7 cellular contexts compared by ENCODE assay signal in the genomic region with DNA sequence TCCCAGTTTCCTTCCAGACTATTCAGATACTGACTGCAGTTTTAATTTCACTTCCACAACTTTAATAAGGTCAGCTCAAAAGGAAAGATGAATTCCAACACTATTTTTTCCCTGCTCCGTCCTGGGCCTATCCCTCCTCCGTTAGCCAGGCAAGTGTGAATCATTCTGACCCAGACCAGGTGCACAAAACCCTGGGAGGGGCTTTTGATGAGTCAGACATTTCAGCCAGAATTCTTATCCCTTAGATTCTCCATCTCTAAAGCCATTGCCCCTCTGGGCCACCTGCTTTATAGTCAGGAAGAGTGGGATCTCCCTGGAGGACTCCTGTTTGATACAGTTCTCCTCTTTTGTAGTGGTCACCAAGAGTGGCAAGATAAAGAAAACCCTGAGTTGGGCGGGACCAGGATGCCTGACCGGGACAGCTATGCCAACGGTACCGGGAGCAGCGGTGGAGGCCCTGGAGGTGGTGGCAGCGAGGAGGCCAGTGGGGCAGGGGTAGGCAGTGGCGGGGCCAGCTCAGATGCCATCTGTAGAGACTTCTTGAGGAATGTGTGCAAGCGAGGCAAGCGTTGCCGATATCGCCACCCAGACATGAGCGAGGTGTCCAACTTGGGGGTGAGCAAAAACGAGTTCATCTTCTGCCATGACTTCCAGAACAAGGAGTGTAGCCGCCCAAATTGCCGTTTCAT. TPM values are rescaled to one million over a fixed set of nuclear protein-coding genes. Genes with fewer than 3 reads are reported as not detected.
DNase-seq lines count a peak whose midpoint lies in the region; ATAC-seq and TF ChIP-seq lines count a peak whose summit lies in the region.

No MANE protein-coding gene starts in this region.

- no peak overlapping the region for H2BK20ac ChIP-seq in IMR-90 (ENCODE audit: low read depth, low read length)

- peak overlapping the region; percentile 99 for H3K27ac Mint-ChIP-seq in activated naive CD8-positive, alpha-beta T cell treated with anti-CD3 and anti-CD28 coated beads, Interleukin-2, amount 50 U/mL, for 24 hours

- intact Hi-C loops in IMR-90 (cut with micrococcal nuclease) (no loop called here), posterior cingulate gyrus (cut with DNase I) (loop anchor here (10.0 kb wide), 1 partner anchor 344 kb away; the partner anchor contains the start of gene SPRYD4)

- no peak overlapping the region for H2AFZ ChIP-seq in IMR-90 (replicated peaks; ENCODE audit: low read length, poor library complexity)

- DNase-seq in IMR-90 (peak; percentile 24), suprapubic skin (ENCODE audit: low spot score in 2 of 2) (peak in 1 of 2 donors; percentile 71), NCI-H524 (lab: John Stamatoyannopoulos, UW) (no peak), posterior cingulate gyrus (no peak)
- DNase-seq in activated naive CD8-positive, alpha-beta T cell treated with anti-CD3 and anti-CD28 coated beads, Interleukin-2, amount 50 U/mL, for 24 hours: no peak

- H4K20me1 ChIP-seq in IMR-90 (ENCODE audit: insufficient read depth, low read length): peaks cover 7% of the 10 kb centered on the region

- no peaks in the 10 kb centered on the region for H3K9me3 Mint-ChIP-seq in activated naive CD8-positive, alpha-beta T cell treated with anti-CD3 and anti-CD28 coated beads, Interleukin-2, amount 50 U/mL, for 24 hours

- TF ChIP-seq CTCF in IMR-90 (conservative IDR thresholded peaks at IDR 0.05; ENCODE audit: low read depth, low read length) (no peak), liver (IDR thresholded peaks at IDR 0.05; ENCODE audit: low read depth, low read length, missing input control) (no peak), suprapubic skin (IDR thresholded peaks at IDR 0.05) (no peak)

- H3K56ac ChIP-seq in IMR-90 (ENCODE audit: extremely low read depth, insufficient read depth, low read length): no peak overlapping the region

- BruUV-seq in IMR-90 (replicated peaks; lab: Mats Ljungman, UMichigan): no TSS peak

- H4K91ac ChIP-seq in IMR-90 (ENCODE audit: insufficient read depth, low read depth, low read length): no peak overlapping the region

- ATAC-seq in IMR-90 (ENCODE audit: low read depth): no peak
- no peak for ATAC-seq in activated naive CD8-positive, alpha-beta T cell treated with anti-CD3 and anti-CD28 coated beads, Interleukin-2, amount 50 U/mL, for 24 hours
- ATAC-seq in HG03565 (IDR thresholded peaks at IDR 0.05; ENCODE audit: unreplicated experiment): no peak

- H4K5ac ChIP-seq in IMR-90 (ENCODE audit: low read depth, low read length): no peak overlapping the region

- H3K4me1 Mint-ChIP-seq in activated naive CD8-positive, alpha-beta T cell treated with anti-CD3 and anti-CD28 coated beads, Interleukin-2, amount 50 U/mL, for 24 hours: peaks cover 43% of the 10 kb centered on the region

- POLR2A ChIA-PET in IMR-90 (lab: Charles Lee; ENCODE audit: unreplicated experiment): interaction anchor here (0.6 to 1.1 kb wide), 3 partner anchors 8 to 69 kb away, joined by 3 to 6 read pairs (median 3); partner anchors contain the start of genes ESYT1 and SMARCC2

- H4K8ac ChIP-seq in IMR-90 (ENCODE audit: low read depth in 2 of 2, low read length in 2 of 2): peak overlapping the region in 1 of 2 experiments; percentile 36; a peak in 1 of 4 replicates

- H3K4me1 ChIP-seq in IMR-90 (ENCODE audit: control insufficient read depth, insufficient read depth, low read length) (peaks cover 7% of the 10 kb centered on the region), liver (ENCODE audit: control insufficient read depth in 4 of 4, insufficient read depth in 4 of 4, low read length in 3 of 4) (peaks cover 34 to 59% (median 49%) of the 10 kb centered on the region in 4 donors), suprapubic skin (peaks cover 32% of the 10 kb centered on the region)

- no peak overlapping the region for H2BK120ac ChIP-seq in IMR-90 (ENCODE audit: low read depth, low read length)

- H3K9me3 ChIP-seq in IMR-90 (ENCODE audit: control insufficient read depth, insufficient read depth, low read length): no peaks in the 10 kb centered on the region
- no peaks in the 10 kb centered on the region for H3K9me3 ChIP-seq in liver (ENCODE audit: control insufficient read depth in 4 of 4, low read length in 3 of 4)
- no peaks in the 10 kb centered on the region for H3K9me3 ChIP-seq in suprapubic skin

- H3K27ac ChIP-seq in IMR-90 (ENCODE audit: insufficient read depth, low read length) (no peak overlapping the region), liver (ENCODE audit: low read depth in 1 of 2, low read length in 2 of 2) (peak overlapping the region; percentile 71 to 89), suprapubic skin (peak overlapping the region; percentile 42)

- no peak overlapping the region for H2BK5ac ChIP-seq in IMR-90 (ENCODE audit: low read depth, low read length, poor library complexity, severe bottlenecking)

- H3K4me2 ChIP-seq in IMR-90 (ENCODE audit: low read depth, low read length): no peak overlapping the region

- dilution Hi-C loops in IMR-90 (cut with HindIII; ENCODE audit: low sequenced_read_pairs, unreplicated experiment): no loop called here

- peaks cover 31% of the 10 kb centered on the region for H3K36me3 Mint-ChIP-seq in activated naive CD8-positive, alpha-beta T cell treated with anti-CD3 and anti-CD28 coated beads, Interleukin-2, amount 50 U/mL, for 24 hours (ENCODE audit: low read depth)

- H3K9me1 ChIP-seq in IMR-90 (ENCODE audit: insufficient read depth, low read length): no peaks in the 10 kb centered on the region

- H3K4me3 ChIP-seq in IMR-90 (ENCODE audit: insufficient read depth, low read depth, low read length) (no peak overlapping the region), liver (ENCODE audit: low read depth in 1 of 3, low read length in 3 of 3) (no peak overlapping the region), suprapubic skin (no peak overlapping the region)

- TF ChIP-seq POLR2A in IMR-90 (IDR thresholded peaks at IDR 0.05; ENCODE audit: low read depth, low read length) (no peak), suprapubic skin (IDR thresholded peaks at IDR 0.05) (no peak)

- peaks cover 16% of the 10 kb centered on the region for H3K36me3 ChIP-seq in IMR-90 (ENCODE audit: control insufficient read depth, insufficient read depth, low read length)
- no peaks in the 10 kb centered on the region for H3K36me3 ChIP-seq in liver (ENCODE audit: control insufficient read depth in 4 of 4, insufficient read depth in 3 of 4, low read depth in 1 of 4, low read length in 3 of 4)
- peaks cover 13% of the 10 kb centered on the region for H3K36me3 ChIP-seq in suprapubic skin

- in situ Hi-C loops in IMR-90 (cut with MboI; ENCODE audit: low sequenced_read_pairs): no loop called here

- no peak overlapping the region for H3K18ac ChIP-seq in IMR-90 (ENCODE audit: low read depth, low read length)

- no peaks in the 10 kb centered on the region for H3K27me3 ChIP-seq in IMR-90 (ENCODE audit: control insufficient read depth, insufficient read depth, low read length)
- no peaks in the 10 kb centered on the region for H3K27me3 ChIP-seq in liver (ENCODE audit: control insufficient read depth in 4 of 4, insufficient read depth in 4 of 4, low read length in 3 of 4)
- no peaks in the 10 kb centered on the region for H3K27me3 ChIP-seq in suprapubic skin

- peaks cover 4% of the 10 kb centered on the region for H3K27me3 Mint-ChIP-seq in activated naive CD8-positive, alpha-beta T cell treated with anti-CD3 and anti-CD28 coated beads, Interleukin-2, amount 50 U/mL, for 24 hours

- peak overlapping the region; percentile 96 for H3K4me3 Mint-ChIP-seq in activated naive CD8-positive, alpha-beta T cell treated with anti-CD3 and anti-CD28 coated beads, Interleukin-2, amount 50 U/mL, for 24 hours

- no peak overlapping the region for H3K14ac ChIP-seq in IMR-90 (replicated peaks; ENCODE audit: low read depth, low read length)

- no peak overlapping the region for H3K4ac ChIP-seq in IMR-90 (ENCODE audit: low read depth, low read length)

- H3K79me1 ChIP-seq in IMR-90 (ENCODE audit: low read depth in 1 of 2, low read length in 2 of 2): peaks cover 13 to 63% of the 10 kb centered on the region in 2 experiments

- no peak overlapping the region for H3K23ac ChIP-seq in IMR-90 (ENCODE audit: low read depth, low read length)

- WGBS in IMR-90 (ENCODE audit: extremely low coverage in 2 of 2, insufficient read length in 1 of 2), 2 experiments: 97% methylated on average over 6 of the region's 17 CpGs; no CpG with 5 or more reads in 1 of the 2 experiments
- WGBS in liver: 91% methylated on average over 17 of the region's 17 CpGs
- 87% methylated on average over 17 of the region's 17 CpGs for WGBS in suprapubic skin

- no peak overlapping the region for H2BK15ac ChIP-seq in IMR-90 (ENCODE audit: low read depth, low read length)

- H3K9ac ChIP-seq in IMR-90 (ENCODE audit: low read depth, low read length): no peak overlapping the region; the same call in 1 of the 2 replicates
- H3K9ac ChIP-seq in liver (ENCODE audit: low read depth in 1 of 2, low read length in 2 of 2): peak overlapping the region in 1 of 2 donors; percentile 36

- TF ChIP-seq EP300 in suprapubic skin (IDR thresholded peaks at IDR 0.05): no peak

- 0 out of 2 replicates have a peak overlapping the region, but pooled peaks have one; percentile 56 for H2AK5ac ChIP-seq in IMR-90 (ENCODE audit: low read depth, low read length)

- CTCF ChIA-PET in IMR-90 (lab: Yijun Ruan, JAX): interaction anchor here (0.7 to 3.9 kb wide), 4 partner anchors 64 to 167 kb away, joined by 3 to 27 read pairs (median 3); partner anchors contain the start of genes RNF41 and SMARCC2

- TF ChIP-seq RAD21 in IMR-90 (IDR thresholded peaks at IDR 0.05; ENCODE audit: low read length): no peak
- no peak for TF ChIP-seq RAD21 in liver (IDR thresholded peaks at IDR 0.05)

- peak overlapping the region; percentile 77 for H2AK9ac ChIP-seq in IMR-90 (replicated peaks; ENCODE audit: low read depth, low read length, poor library complexity)

RNA-seq across cellular contexts. Expression of gene ZC3H10, which starts 2.2 kb away (rescaled TPM):
- total RNA-seq in IMR-90 (2012; rRNA removed): 3.3 and 3.6 TPM in 2 replicates
- polyA plus RNA-seq in IMR-90 (2012; rRNA removed): 1.1 and 1.5 TPM in 2 replicates
- 0.48 and 1.1 TPM in 2 replicates for polyA plus RNA-seq in IMR-90 (2012; cell fraction: cytosol; rRNA removed)
- polyA plus RNA-seq in IMR-90 (2012; cell fraction: nucleus; rRNA removed; ENCODE audit: low replicate concordance): 1.7 and 2.8 TPM in 2 replicates
- total RNA-seq in liver: 1 to 10 TPM; 2.0 to 5.2 TPM
- polyA plus RNA-seq in liver: 1 to 10 TPM; 1.3 to 1.8 TPM
- total RNA-seq in suprapubic skin: 1 to 10 TPM; 2.1 to 5.6 (median 3.4) TPM

RNA-seq across cellular contexts. Expression of gene RPL41, which starts 3.9 kb away (rescaled TPM):
- total RNA-seq in IMR-90 (2012; rRNA removed) (1,119 and 1,341 TPM in 2 replicates), liver (1,000 to 10,000 TPM in 1 of 2 donors, 100 to 1,000 TPM in 1; 979 to 1,323 TPM), suprapubic skin (1,000 to 10,000 TPM; 2,523 to 6,346 (median 5,689) TPM)
- polyA plus RNA-seq in IMR-90 (2012; rRNA removed) (8,623 and 9,394 TPM in 2 replicates), liver (1,000 to 10,000 TPM; 1,640 to 2,155 TPM)
- polyA plus RNA-seq in IMR-90 (2012; cell fraction: cytosol; rRNA removed): 2,295 and 6,760 TPM in 2 replicates
- 409 and 2,237 TPM in 2 replicates for polyA plus RNA-seq in IMR-90 (2012; cell fraction: nucleus; rRNA removed; ENCODE audit: low replicate concordance)

RNA-seq across cellular contexts. Expression of gene ESYT1, which starts 7.8 kb away (rescaled TPM):
- 137 and 150 TPM in 2 replicates for total RNA-seq in IMR-90 (2012; rRNA removed)
- polyA plus RNA-seq in IMR-90 (2012; rRNA removed): 153 and 157 TPM in 2 replicates
- 133 and 158 TPM in 2 replicates for polyA plus RNA-seq in IMR-90 (2012; cell fraction: cytosol; rRNA removed)
- 156 and 212 TPM in 2 replicates for polyA plus RNA-seq in IMR-90 (2012; cell fraction: nucleus; rRNA removed; ENCODE audit: low replicate concordance)
- 10 to 100 TPM; 59.5 to 93.5 TPM for total RNA-seq in liver
- 10 to 100 TPM; 41.0 to 58.1 TPM for polyA plus RNA-seq in liver
- 100 to 1,000 TPM in 2 of 4 donors, 10 to 100 TPM in 2; 73.1 to 128 (median 103) TPM for total RNA-seq in suprapubic skin

RNA-seq across cellular contexts. Expression of gene PA2G4, which starts 15.9 kb away (rescaled TPM):
- total RNA-seq in IMR-90 (2012; rRNA removed) (198 and 251 TPM in 2 replicates), liver (100 to 1,000 TPM in 1 of 2 donors, 10 to 100 TPM in 1; 74.3 to 148 TPM), suprapubic skin (100 to 1,000 TPM; 103 to 153 (median 117) TPM)
- polyA plus RNA-seq in IMR-90 (2012; rRNA removed) (158 and 166 TPM in 2 replicates), liver (10 to 100 TPM; 56.8 to 62.9 TPM)
- 62.7 and 83.2 TPM in 2 replicates for polyA plus RNA-seq in IMR-90 (2012; cell fraction: cytosol; rRNA removed)
- polyA plus RNA-seq in IMR-90 (2012; cell fraction: nucleus; rRNA removed; ENCODE audit: low replicate concordance): 31.0 and 112 TPM in 2 replicates

RNA-seq across cellular contexts. Expression of gene MYL6B, which starts 32.1 kb away (rescaled TPM):
- total RNA-seq in IMR-90 (2012; rRNA removed) (78.3 and 90.0 TPM in 2 replicates), liver (10 to 100 TPM in 1 of 2 donors, 1 to 10 TPM in 1; 3.7 to 14.2 TPM), suprapubic skin (10 to 100 TPM; 28.3 to 37.4 (median 28.5) TPM)
- polyA plus RNA-seq in IMR-90 (2012; rRNA removed) (112 and 117 TPM in 2 replicates), liver (10 to 100 TPM; 11.2 to 13.9 TPM)
- 121 and 135 TPM in 2 replicates for polyA plus RNA-seq in IMR-90 (2012; cell fraction: cytosol; rRNA removed)
- polyA plus RNA-seq in IMR-90 (2012; cell fraction: nucleus; rRNA removed; ENCODE audit: low replicate concordance): 47.4 and 68.8 TPM in 2 replicates
